ENCODE assay signal across 1 cellular context in genomic region chr12:43805149-43805856, GRCh38.
TF ChIP-seq lines count a peak whose summit lies in the region.

No MANE protein-coding gene starts in this region.

TF ChIP-seq in SK-N-SH, 30 proteins besides CTCF, POLR2A, EP300 and RAD21 (continued from another document):
- TF ChIP-seq USF2 (IDR thresholded peaks at IDR 0.05; ENCODE audit: borderline replicate concordance, low read depth, low read length) (no peak), NFIC (IDR thresholded peaks at IDR 0.05; ENCODE audit: borderline replicate concordance) (no peak), RCOR1 (IDR thresholded peaks at IDR 0.05; ENCODE audit: low read length) (no peak), EZH2phosphoT487 (IDR thresholded peaks at IDR 0.05; ENCODE audit: borderline replicate concordance, low read depth) (no peak), FOXM1 (IDR thresholded peaks at IDR 0.05; ENCODE audit: low read depth) (no peak), TCF12 (IDR thresholded peaks at IDR 0.05) (no peak), NRF1 (IDR thresholded peaks at IDR 0.05; ENCODE audit: low read depth, low read length) (no peak)
